Comparison of ENCODE assay signal across 1 cellular context in the genomic region with DNA sequence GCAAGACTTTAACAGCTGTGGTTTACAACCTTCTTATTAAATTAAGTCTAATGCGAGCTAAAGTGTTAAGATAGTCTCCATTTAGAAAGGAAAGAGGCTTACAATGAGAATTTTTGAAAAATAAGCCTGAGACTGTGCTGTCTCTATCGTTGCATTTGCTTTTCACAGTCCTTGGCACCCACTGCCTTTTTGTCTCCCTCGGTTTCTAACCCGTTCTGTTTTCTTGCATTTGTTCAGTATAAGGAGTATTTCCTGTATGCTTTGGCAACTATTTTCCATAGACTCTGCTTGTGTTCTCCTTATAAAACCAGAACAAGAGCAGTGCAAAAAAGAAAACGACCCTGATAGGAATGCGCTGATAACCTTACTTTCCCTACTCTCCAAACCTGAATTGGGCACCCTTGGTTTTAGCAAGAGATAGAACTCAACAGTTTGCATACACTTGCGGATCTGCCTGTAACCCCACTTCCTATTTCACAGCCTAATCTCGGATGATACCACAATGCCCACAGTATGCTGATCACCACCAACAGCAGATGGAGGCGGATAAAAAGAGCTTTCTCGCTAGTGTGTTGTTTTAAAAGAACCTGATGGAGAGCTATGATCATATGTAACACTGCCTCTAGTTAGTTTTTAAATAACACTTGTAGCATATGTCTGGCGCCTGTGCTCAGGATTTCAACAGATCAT.
TF ChIP-seq lines count a peak whose summit lies in the region.

No MANE protein-coding gene starts in this region.

TF ChIP-seq in A549, 52 proteins besides CTCF, POLR2A, EP300 and RAD21 (continued from another document):
- TF ChIP-seq, protein P1, sequence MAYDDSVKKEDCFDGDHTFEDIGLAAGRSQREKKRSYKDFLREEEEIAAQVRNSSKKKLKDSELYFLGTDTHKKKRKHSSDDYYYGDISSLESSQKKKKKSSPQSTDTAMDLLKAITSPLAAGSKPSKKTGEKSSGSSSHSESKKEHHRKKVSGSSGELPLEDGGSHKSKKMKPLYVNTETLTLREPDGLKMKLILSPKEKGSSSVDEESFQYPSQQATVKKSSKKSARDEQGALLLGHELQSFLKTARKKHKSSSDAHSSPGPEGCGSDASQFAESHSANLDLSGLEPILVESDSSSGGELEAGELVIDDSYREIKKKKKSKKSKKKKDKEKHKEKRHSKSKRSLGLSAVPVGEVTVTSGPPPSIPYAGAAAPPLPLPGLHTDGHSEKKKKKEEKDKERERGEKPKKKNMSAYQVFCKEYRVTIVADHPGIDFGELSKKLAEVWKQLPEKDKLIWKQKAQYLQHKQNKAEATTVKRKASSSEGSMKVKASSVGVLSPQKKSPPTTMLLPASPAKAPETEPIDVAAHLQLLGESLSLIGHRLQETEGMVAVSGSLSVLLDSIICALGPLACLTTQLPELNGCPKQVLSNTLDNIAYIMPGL (CRISPR knock-in tag; IDR thresholded peaks at IDR 0.05; ENCODE audit: borderline replicate concordance) = no peak
- TF ChIP-seq TFCP2L1 (CRISPR knock-in tag; IDR thresholded peaks at IDR 0.05) (no peak), RFX5 (IDR thresholded peaks at IDR 0.05) (no peak), RNF2 (IDR thresholded peaks at IDR 0.05; ENCODE audit: borderline replicate concordance, low read depth) (no peak), MYC (IDR thresholded peaks at IDR 0.05; ENCODE audit: borderline replicate concordance, low read length) (no peak)
- TF ChIP-seq, protein P2, sequence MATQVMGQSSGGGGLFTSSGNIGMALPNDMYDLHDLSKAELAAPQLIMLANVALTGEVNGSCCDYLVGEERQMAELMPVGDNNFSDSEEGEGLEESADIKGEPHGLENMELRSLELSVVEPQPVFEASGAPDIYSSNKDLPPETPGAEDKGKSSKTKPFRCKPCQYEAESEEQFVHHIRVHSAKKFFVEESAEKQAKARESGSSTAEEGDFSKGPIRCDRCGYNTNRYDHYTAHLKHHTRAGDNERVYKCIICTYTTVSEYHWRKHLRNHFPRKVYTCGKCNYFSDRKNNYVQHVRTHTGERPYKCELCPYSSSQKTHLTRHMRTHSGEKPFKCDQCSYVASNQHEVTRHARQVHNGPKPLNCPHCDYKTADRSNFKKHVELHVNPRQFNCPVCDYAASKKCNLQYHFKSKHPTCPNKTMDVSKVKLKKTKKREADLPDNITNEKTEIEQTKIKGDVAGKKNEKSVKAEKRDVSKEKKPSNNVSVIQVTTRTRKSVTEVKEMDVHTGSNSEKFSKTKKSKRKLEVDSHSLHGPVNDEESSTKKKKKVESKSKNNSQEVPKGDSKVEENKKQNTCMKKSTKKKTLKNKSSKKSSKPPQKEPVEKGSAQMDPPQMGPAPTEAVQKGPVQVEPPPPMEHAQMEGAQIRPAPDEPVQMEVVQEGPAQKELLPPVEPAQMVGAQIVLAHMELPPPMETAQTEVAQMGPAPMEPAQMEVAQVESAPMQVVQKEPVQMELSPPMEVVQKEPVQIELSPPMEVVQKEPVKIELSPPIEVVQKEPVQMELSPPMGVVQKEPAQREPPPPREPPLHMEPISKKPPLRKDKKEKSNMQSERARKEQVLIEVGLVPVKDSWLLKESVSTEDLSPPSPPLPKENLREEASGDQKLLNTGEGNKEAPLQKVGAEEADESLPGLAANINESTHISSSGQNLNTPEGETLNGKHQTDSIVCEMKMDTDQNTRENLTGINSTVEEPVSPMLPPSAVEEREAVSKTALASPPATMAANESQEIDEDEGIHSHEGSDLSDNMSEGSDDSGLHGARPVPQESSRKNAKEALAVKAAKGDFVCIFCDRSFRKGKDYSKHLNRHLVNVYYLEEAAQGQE (IDR thresholded peaks at IDR 0.05) = no peak
